ENCODE assay signal across 14 cellular contexts in genomic region chr15:66657062-66658020, GRCh38. TPM values are rescaled to one million over a fixed set of nuclear protein-coding genes. Genes with fewer than 3 reads are reported as not detected.
DNase-seq lines count a peak whose midpoint lies in the region; ATAC-seq and TF ChIP-seq lines count a peak whose summit lies in the region.
"Had no signal": no experiment of that assay in that cellular context is flagged by ENCODE, and none has a peak within 500 bp of the region (broad histone marks: within the 10 kb centered on the region; RNA-seq: fewer than 3 reads in every experiment).

No MANE protein-coding gene starts in this region.

- no peak for ATAC-seq in PC-3

- H3F3A ChIP-seq in neural progenitor cell (ENCODE audit: low read depth), result peaks cover 17% of the 10 kb centered on the region
- H3F3A ChIP-seq in PC-3 (ENCODE audit: low read length, unreplicated experiment), result no peaks in the 10 kb centered on the region

- no peaks in the 10 kb centered on the region for H4K20me1 ChIP-seq in hepatocyte (ENCODE audit: insufficient read depth, poor library complexity, severe bottlenecking)
- no peaks in the 10 kb centered on the region for H4K20me1 ChIP-seq in neural progenitor cell (ENCODE audit: low read depth)
- H4K20me1 ChIP-seq in PC-3 (ENCODE audit: low read length), result no peaks in the 10 kb centered on the region
- H4K20me1 ChIP-seq: BLaER1 had no signal

- H3K36me3 Mint-ChIP-seq in neural progenitor cell, result no peaks in the 10 kb centered on the region

- H3K9me3 Mint-ChIP-seq in neural progenitor cell, result no peaks in the 10 kb centered on the region

- H3K9me3 ChIP-seq in SK-N-MC (ENCODE audit: low read depth, low read length) (no peaks in the 10 kb centered on the region), hepatocyte (ENCODE audit: low read depth) (no peaks in the 10 kb centered on the region), neural progenitor cell (ENCODE audit: low read depth) (no peaks in the 10 kb centered on the region), PC-3 (ENCODE audit: low read length) (no peaks in the 10 kb centered on the region)
- H3K9me3 ChIP-seq: BLaER1, MG63 had no signal

- no peak overlapping the region for H2AFZ ChIP-seq in hepatocyte
- no peak overlapping the region for H2AFZ ChIP-seq in neural progenitor cell (replicated peaks)
- no peak overlapping the region for H2AFZ ChIP-seq in PC-3 (ENCODE audit: low read length)

- H3K9me2 ChIP-seq in hepatocyte (replicated peaks; ENCODE audit: insufficient read depth) (no peaks in the 10 kb centered on the region), PC-3 (replicated peaks; ENCODE audit: low read length) (no peaks in the 10 kb centered on the region)

- H3K27ac ChIP-seq in SK-N-MC (peak overlapping the region; percentile 95), hepatocyte (peak overlapping the region; percentile 53), neural progenitor cell (peak overlapping the region; percentile 61), PC-3 (ENCODE audit: low read length) (no peak overlapping the region)
- H3K27ac ChIP-seq: BLaER1, brain microvascular endothelial cell had no signal

- H3K27me3 Mint-ChIP-seq in neural progenitor cell (ENCODE audit: insufficient read depth, low read depth), result peaks cover 11% of the 10 kb centered on the region

- peaks cover 67% of the 10 kb centered on the region for H3K4me1 Mint-ChIP-seq in neural progenitor cell

- H3K27ac Mint-ChIP-seq in neural progenitor cell, result peak overlapping the region; percentile 96

- intact Hi-C loops in PC-3 (cut with micrococcal nuclease), result no loop called here

- peak overlapping the region; percentile 54 for H3K9ac ChIP-seq in SK-N-MC (ENCODE audit: insufficient read length)
- no peak overlapping the region for H3K9ac ChIP-seq in neural progenitor cell
- no peak overlapping the region for H3K9ac ChIP-seq in PC-3 (ENCODE audit: low read length)
- H3K9ac ChIP-seq: BLaER1 had no signal

- BruUV-seq in PC-3 (replicated peaks; lab: Mats Ljungman, UMichigan), result no TSS peak

- POLR2A ChIA-PET in PC-3 (lab: Charles Lee; ENCODE audit: unreplicated experiment), result no interaction called here

- CTCF ChIA-PET in PC-3 (lab: Charles Lee), result no interaction called here

- H3K36me3 ChIP-seq in SK-N-MC (ENCODE audit: insufficient read depth, low read length) (no peaks in the 10 kb centered on the region), hepatocyte (replicated peaks; ENCODE audit: insufficient read depth, low read depth) (no peaks in the 10 kb centered on the region), neural progenitor cell (no peaks in the 10 kb centered on the region), PC-3 (ENCODE audit: low read depth, low read length) (no peaks in the 10 kb centered on the region)
- H3K36me3 ChIP-seq: BLaER1, brain microvascular endothelial cell, MG63 had no signal

- H3K79me2 ChIP-seq in hepatocyte, result no peaks in the 10 kb centered on the region
- no peaks in the 10 kb centered on the region for H3K79me2 ChIP-seq in neural progenitor cell (ENCODE audit: low read depth)
- H3K79me2 ChIP-seq in PC-3 (ENCODE audit: low read length), result no peaks in the 10 kb centered on the region

- peak overlapping the region; percentile 66 for H3K4me3 Mint-ChIP-seq in neural progenitor cell

- H3K27me3 ChIP-seq in hepatocyte (no peaks in the 10 kb centered on the region), neural progenitor cell (no peaks in the 10 kb centered on the region), PC-3 (ENCODE audit: low read length) (no peaks in the 10 kb centered on the region)
- H3K27me3 ChIP-seq: brain microvascular endothelial cell, MG63 had no signal

- H3K4me1 ChIP-seq in hepatocyte (ENCODE audit: insufficient read depth), result peaks cover 24% of the 10 kb centered on the region
- peaks cover 49% of the 10 kb centered on the region for H3K4me1 ChIP-seq in neural progenitor cell
- peaks cover 10% of the 10 kb centered on the region for H3K4me1 ChIP-seq in PC-3 (ENCODE audit: insufficient read depth, low read length)

- H3K4me2 ChIP-seq in hepatocyte (peak overlapping the region; percentile 40), neural progenitor cell (peak overlapping the region; percentile 7), PC-3 (ENCODE audit: low read length) (no peak overlapping the region)
- H3K4me2 ChIP-seq: BLaER1 had no signal

- WGBS in hepatocyte (ENCODE audit: low lambda C conversion rate, missing lambda C conversion rate), result 71% methylated on average over 8 of the region's 9 CpGs

- H3K4me3 ChIP-seq in SK-N-MC (peak overlapping the region; percentile 66), hepatocyte (no peak overlapping the region), neural progenitor cell (no peak overlapping the region), PC-3 (ENCODE audit: low read length) (no peak overlapping the region)
- H3K4me3 ChIP-seq: BLaER1, MG63 had no signal

- TF ChIP-seq CTCF in hepatocyte (IDR thresholded peaks at IDR 0.05; ENCODE audit: poor library complexity) (no peak), neural progenitor cell (IDR thresholded peaks at IDR 0.05) (no peak), PC-3 (conservative IDR thresholded peaks at IDR 0.05; ENCODE audit: low read depth, low read length) (no peak)

- peak; percentile 17 for DNase-seq in EL
- peak; percentile 88 for DNase-seq in SK-N-MC (ENCODE audit: low read depth, low spot score)
- DNase-seq in hepatocyte (ENCODE audit: low spot score), result peak; percentile 59
- DNase-seq in neural progenitor cell (ENCODE audit: low spot score), result peak; percentile 87
- DNase-seq in H4 (ENCODE audit: low spot score), result no peak
- DNase-seq in PC-3, result no peak
- DNase-seq in NAMALWA (ENCODE audit: low spot score), result no peak
- no peak for DNase-seq in stimulated activated CD4-positive, alpha-beta T cell treated with anti-CD3 and anti-CD28 coated beads, Interleukin-1b, Interleukin-23, amount 100 ng/mL, for 48 hours
- DNase-seq: activated CD4-positive, alpha-beta T cell treated with anti-CD3 and anti-CD28 coated beads, Interleukin-2, amount 50 U/mL, for 4 hours; brain microvascular endothelial cell; MG63; stimulated activated CD4-positive, alpha-beta T cell treated with anti-CD3 and anti-CD28 coated beads, Interleukin-4, amount 100 ng/mL, for 1 hour; stimulated activated naive CD4-positive, alpha-beta T cell had no signal

RNA-seq across cellular contexts. Expression of gene SMAD6, which starts 44.7 kb away (rescaled TPM):
- total RNA-seq in hepatocyte (26.4 and 35.4 TPM in 2 replicates), neural progenitor cell (ENCODE audit: low replicate concordance) (3.4 and 9.4 TPM in 2 replicates), PC-3 (2014; rRNA removed) (19.9 and 21.8 TPM in 2 replicates)
- 24.2 and 26.6 TPM in 2 replicates for polyA plus RNA-seq in hepatocyte
- 3.4 and 4.7 TPM in 2 replicates for total RNA-seq in H4 (2014; rRNA removed; shearing (Covaris generic))

Comparison
In these comparisons a context has a peak if more than half of its experiments do, and no peak if none do; other contexts are left out.
1. DNase-seq: peak in EL (single experiment), SK-N-MC (single experiment), hepatocyte (single experiment) and neural progenitor cell (single experiment); none in H4 (single experiment), PC-3 (single experiment), NAMALWA (single experiment) and stimulated activated CD4-positive, alpha-beta T cell treated with anti-CD3 and anti-CD28 coated beads, Interleukin-1b, Interleukin-23, amount 100 ng/mL, for 48 hours (single experiment).